In the genomic region with DNA sequence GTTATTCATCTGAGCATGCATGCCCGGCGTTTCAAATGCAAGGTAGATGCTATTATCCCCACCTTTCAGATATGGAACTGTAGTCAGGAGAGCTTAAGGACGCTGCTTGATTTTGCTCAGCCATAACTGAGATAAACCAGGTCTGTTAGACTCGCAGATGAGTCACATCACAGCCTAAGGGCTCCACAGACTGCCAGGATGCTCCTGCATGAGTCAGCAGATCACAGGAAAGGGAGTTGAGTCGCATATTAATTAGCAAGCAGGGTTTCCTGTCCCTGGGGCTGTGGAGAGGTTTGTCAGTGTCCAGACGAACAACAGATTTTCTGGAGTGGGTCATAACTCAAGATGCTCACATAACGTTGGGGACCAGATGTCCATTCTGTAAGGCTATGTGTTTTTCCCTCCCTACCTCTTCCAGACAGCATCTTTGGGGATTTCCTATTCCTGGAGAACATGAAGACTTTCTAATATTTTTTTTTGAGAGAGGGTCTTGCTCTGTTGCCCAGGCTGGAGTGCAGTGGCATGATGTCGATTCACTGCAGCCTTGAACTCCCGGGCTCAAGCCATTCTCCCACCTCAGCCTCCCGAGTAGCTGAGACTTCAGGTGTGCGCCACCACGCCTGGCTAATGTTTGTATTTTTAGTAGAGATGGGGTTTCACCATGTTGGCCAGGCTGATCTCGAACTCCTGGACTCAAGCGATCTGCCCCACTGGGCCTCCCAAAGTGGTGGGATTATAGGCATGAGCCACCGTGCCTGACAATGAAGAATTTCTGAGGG, we compare ENCODE assay signal across 8 cellular contexts. TPM values are rescaled to one million over a fixed set of nuclear protein-coding genes. Genes with fewer than 3 reads are reported as not detected.
DNase-seq lines count a peak whose midpoint lies in the region; ATAC-seq and TF ChIP-seq lines count a peak whose summit lies in the region.

No MANE protein-coding gene starts in this region.

- in situ Hi-C loops in HAP-1 (cut with MboI; ENCODE audit: low sequenced_read_pairs) = no loop called here

- DNase-seq in DND-41 (peak; percentile 61), NCI-H226 (peak; percentile 92), epithelial cell of proximal tubule (ENCODE audit: low read depth) (peak; percentile 92), pulmonary artery endothelial cell (ENCODE audit: low read depth, low spot score) (peak; percentile 94), mesenteric fat pad (ENCODE audit: low spot score) (no peak), HAP-1 (ENCODE audit: low spot score in 2 of 2) (no peak)
- DNase-seq in activated CD8-positive, alpha-beta memory T cell treated with anti-CD3 and anti-CD28 coated beads for 4 hours (ENCODE audit: low read depth in 2 of 2) = peak; percentile 44 to 59

- H3K36me3 ChIP-seq in DND-41 (ENCODE audit: insufficient read depth, low read length) (peaks cover 27% of the 10 kb centered on the region), HAP-1 (replicated peaks) (no peaks in the 10 kb centered on the region)

- H4K20me1 ChIP-seq in DND-41 (ENCODE audit: insufficient read depth, low read length) = peaks cover 3% of the 10 kb centered on the region; the same call in 1 of the 2 replicates

- no peaks in the 10 kb centered on the region for H3K79me2 ChIP-seq in DND-41 (ENCODE audit: insufficient read depth, low read length)

- H3K27ac ChIP-seq in DND-41 (ENCODE audit: low read length) = 0 out of 2 replicates have a peak overlapping the region, but pooled peaks have one; percentile 12

- H3K9me3 ChIP-seq in DND-41 (ENCODE audit: insufficient read depth, low read length, severe bottlenecking) (no peaks in the 10 kb centered on the region), HAP-1 (no peaks in the 10 kb centered on the region)

- H3K4me3 ChIP-seq in DND-41 (ENCODE audit: low read depth in 1 of 2, low read length in 2 of 2) (no peak overlapping the region), epithelial cell of proximal tubule (ENCODE audit: low read depth, low read length) (no peak overlapping the region), HAP-1 (no peak overlapping the region)

- TF ChIP-seq CTCF in DND-41 (IDR thresholded peaks at IDR 0.05; ENCODE audit: borderline replicate concordance, extremely low read depth, low read length, poor library complexity, severe bottlenecking) (no peak), epithelial cell of proximal tubule (conservative IDR thresholded peaks at IDR 0.05; ENCODE audit: low read depth, low read length) (no peak)

- H3K27me3 ChIP-seq in DND-41 (ENCODE audit: insufficient read depth, low read length, poor library complexity) (no peaks in the 10 kb centered on the region), HAP-1 (ENCODE audit: low read depth) (no peaks in the 10 kb centered on the region)

- H3K4me1 ChIP-seq in DND-41 (ENCODE audit: insufficient read depth, low read length) = peaks cover 9% of the 10 kb centered on the region; the same call in 1 of the 2 replicates
- H3K4me1 ChIP-seq in HAP-1 = no peaks in the 10 kb centered on the region

- peak; percentile 95 for ATAC-seq in DND-41 (ENCODE audit: insufficient read depth, low read depth)
- no peak for ATAC-seq in GM19467 (IDR thresholded peaks at IDR 0.05; ENCODE audit: unreplicated experiment)

- no peak overlapping the region for H2AFZ ChIP-seq in DND-41 (ENCODE audit: low read depth, low read length)

- H3K4me2 ChIP-seq in DND-41 (ENCODE audit: insufficient read depth, low read length) = no peak overlapping the region

- no peak overlapping the region for H3K9ac ChIP-seq in DND-41 (ENCODE audit: low read depth, low read length)

RNA-seq across cellular contexts. Expression of a gene that starts 36.7 kb away (rescaled TPM):
- total RNA-seq in epithelial cell of proximal tubule = 31.3 and 54.9 TPM in 2 replicates
- total RNA-seq in pulmonary artery endothelial cell = 28.4 and 39.3 TPM in 2 replicates
- 441 TPM for total RNA-seq in mesenteric fat pad

Comparison
In these comparisons a context has a peak if more than half of its experiments do, and no peak if none do; other contexts are left out.
1. DNase-seq: peak in DND-41 (single experiment), NCI-H226 (single experiment), activated CD8-positive, alpha-beta memory T cell treated with anti-CD3 and anti-CD28 coated beads for 4 hours (2 of 2), epithelial cell of proximal tubule (single experiment) and pulmonary artery endothelial cell (single experiment); none in mesenteric fat pad (single experiment) and HAP-1 (0 of 2).